ENCODE assay signal across 25 cellular contexts in genomic region chr2:85704038-85704437, GRCh38. TPM values are rescaled to one million over a fixed set of nuclear protein-coding genes. Genes with fewer than 3 reads are reported as not detected.
DNase-seq lines count a peak whose midpoint lies in the region; ATAC-seq, FAIRE-seq and TF ChIP-seq lines count a peak whose summit lies in the region.
"Had no signal": no experiment of that assay in that cellular context is flagged by ENCODE, and none has a peak within 500 bp of the region (broad histone marks: within the 10 kb centered on the region; RNA-seq: fewer than 3 reads in every experiment).

No MANE protein-coding gene starts in this region.

- TF ChIP-seq EP300 in A549 (IDR thresholded peaks at IDR 0.05): no peak

- no peaks in the 10 kb centered on the region for H3K9me3 ChIP-seq in A549
- no peaks in the 10 kb centered on the region for H3K9me3 ChIP-seq in BLaER1
- no peaks in the 10 kb centered on the region for H3K9me3 ChIP-seq in vagina
- H3K9me3 ChIP-seq: uterus had no signal

- no peaks in the 10 kb centered on the region for H3K9me3 Mint-ChIP-seq in activated T-helper 1 cell treated with anti-CD3 and anti-CD28 coated beads, Interleukin-12 subunit alpha, Interleukin-12 subunit beta, Interleukin-2, Interleukin-4 antibody, amounts not matched to agents 30 ng/mL and 10 ng/mL and 1 ng/mL, durations not matched to agents 14 hours and 24 hours and 36 hours
- peaks cover 0 to 3% (median 0%) of the 10 kb centered on the region in 7 donors for H3K9me3 Mint-ChIP-seq in naive B cell
- H3K9me3 Mint-ChIP-seq: naive thymus-derived CD8-positive, alpha-beta T cell had no signal

- DNase-seq in A549 (ENCODE audit: low read depth in 1 of 2, low spot score in 1 of 2) (no peak), naive B cell (no peak), hippocampal formation (lab: John Stamatoyannopoulos, UW) (no peak), vagina (ENCODE audit: extremely low spot score in 2 of 2) (no peak)
- no peak for DNase-seq in activated T-helper 1 cell treated with anti-CD3 and anti-CD28 coated beads, Interleukin-12 subunit alpha, Interleukin-12 subunit beta, Interleukin-2, Interleukin-4 antibody, amounts not matched to agents 30 ng/mL and 10 ng/mL and 1 ng/mL, durations not matched to agents 14 hours and 24 hours and 36 hours (ENCODE audit: low spot score)
- DNase-seq: activated CD8-positive, alpha-beta memory T cell treated with anti-CD3 and anti-CD28 coated beads, Interleukin-2, amount 50 U/mL, for 4 hours; activated gamma-delta T cell; DMS79 treated with DMSO at 0.1 percent for 48 hours; left colon; naive thymus-derived CD8-positive, alpha-beta T cell; NCI-H1105 treated with DMSO at 0.1 percent for 48 hours; NCI-H2029 treated with DMSO at 0.1 percent for 48 hours; NCI-H345; NCI-H82; substantia nigra; uterus had no signal

- TF ChIP-seq CTCF in A549 (IDR thresholded peaks at IDR 0.05) (no peak), vagina (IDR thresholded peaks at IDR 0.05) (no peak)

- WGBS in A549 (ENCODE audit: missing lambda C conversion rate): 91% methylated on average over 3 of the region's 3 CpGs

- H3K36me3 ChIP-seq in BLaER1 (no peaks in the 10 kb centered on the region), vagina (no peaks in the 10 kb centered on the region)
- H3K36me3 ChIP-seq: cardiac muscle cell, uterus had no signal

- no peak overlapping the region for H3K9ac ChIP-seq in BLaER1
- H3K9ac ChIP-seq: parathyroid adenoma had no signal

- no peak overlapping the region for H3K4me3 ChIP-seq in A549
- H3K4me3 ChIP-seq in BLaER1: no peak overlapping the region
- H3K4me3 ChIP-seq in vagina: no peak overlapping the region
- H3K4me3 ChIP-seq: cardiac muscle cell, uterus had no signal

- no peaks in the 10 kb centered on the region for H3K36me3 Mint-ChIP-seq in activated T-helper 1 cell treated with anti-CD3 and anti-CD28 coated beads, Interleukin-12 subunit alpha, Interleukin-12 subunit beta, Interleukin-2, Interleukin-4 antibody, amounts not matched to agents 30 ng/mL and 10 ng/mL and 1 ng/mL, durations not matched to agents 14 hours and 24 hours and 36 hours (ENCODE audit: low read depth)
- H3K36me3 Mint-ChIP-seq in naive B cell: no peaks in the 10 kb centered on the region
- H3K36me3 Mint-ChIP-seq: naive thymus-derived CD8-positive, alpha-beta T cell had no signal

- FAIRE-seq in A549 (lab: Jason Lieb, UNC): no peak
- FAIRE-seq: GM12891 had no signal

- CTCF ChIA-PET in A549 (lab: Yijun Ruan, JAX): interaction anchor here (0.9 to 14.6 kb wide), 7 partner anchors 16 to 123 kb away, joined by 3 to 241 read pairs (median 111); no protein-coding TSS in a partner anchor

- H3K4me1 ChIP-seq in A549 (peaks cover 73% of the 10 kb centered on the region), BLaER1 (peaks cover 37% of the 10 kb centered on the region), vagina (no peaks in the 10 kb centered on the region)
- H3K4me1 ChIP-seq: parathyroid adenoma had no signal

- H3K27ac ChIP-seq in A549 (peak overlapping the region; percentile 78 to 84; a peak in 4 of 6 replicates), BLaER1 (no peak overlapping the region), vagina (no peak overlapping the region)
- H3K27ac ChIP-seq: cardiac muscle cell, parathyroid adenoma, uterus had no signal

- ATAC-seq in A549 (no peak), naive B cell (ENCODE audit: low read depth in 2 of 2) (no peak), GM21529 (IDR thresholded peaks at IDR 0.05; ENCODE audit: unreplicated experiment) (no peak)
- ATAC-seq: activated CD4-positive, CD25-positive, alpha-beta regulatory T cell treated with anti-CD3 and anti-CD28 coated beads, Interleukin-2, amount 50 U/mL, for 24 hours; left colon; naive thymus-derived CD8-positive, alpha-beta T cell; sciatic nerve had no signal

- no peak for TF ChIP-seq RAD21 in A549 (conservative IDR thresholded peaks at IDR 0.05 in 1 of 2, IDR thresholded peaks at IDR 0.05 in 1 of 2)

- H3K27ac Mint-ChIP-seq in activated T-helper 1 cell treated with anti-CD3 and anti-CD28 coated beads, Interleukin-12 subunit alpha, Interleukin-12 subunit beta, Interleukin-2, Interleukin-4 antibody, amounts not matched to agents 30 ng/mL and 10 ng/mL and 1 ng/mL, durations not matched to agents 14 hours and 24 hours and 36 hours: peak overlapping the region; percentile 68
- peak overlapping the region; percentile 89 to 96 (median 92) for H3K27ac Mint-ChIP-seq in naive B cell

- H3K4me3 Mint-ChIP-seq in activated T-helper 1 cell treated with anti-CD3 and anti-CD28 coated beads, Interleukin-12 subunit alpha, Interleukin-12 subunit beta, Interleukin-2, Interleukin-4 antibody, amounts not matched to agents 30 ng/mL and 10 ng/mL and 1 ng/mL, durations not matched to agents 14 hours and 24 hours and 36 hours: no peak overlapping the region
- peak overlapping the region in 5 of 8 donors; percentile 2 to 88 (median 83) for H3K4me3 Mint-ChIP-seq in naive B cell

- peaks cover 66% of the 10 kb centered on the region for H3K4me1 Mint-ChIP-seq in activated T-helper 1 cell treated with anti-CD3 and anti-CD28 coated beads, Interleukin-12 subunit alpha, Interleukin-12 subunit beta, Interleukin-2, Interleukin-4 antibody, amounts not matched to agents 30 ng/mL and 10 ng/mL and 1 ng/mL, durations not matched to agents 14 hours and 24 hours and 36 hours (ENCODE audit: low read depth)
- H3K4me1 Mint-ChIP-seq in naive B cell: peaks cover 30 to 44% (median 44%) of the 10 kb centered on the region in 3 donors

- intact Hi-C loops in activated T-helper 1 cell treated with anti-CD3 and anti-CD28 coated beads, Interleukin-12 subunit alpha, Interleukin-12 subunit beta, Interleukin-2, Interleukin-4 antibody, amounts not matched to agents 30 ng/mL and 10 ng/mL and 1 ng/mL, durations not matched to agents 14 hours and 24 hours and 36 hours (cut with micrococcal nuclease): no loop called here
- intact Hi-C loops in vagina (cut with DNase I): no loop called here

- no peak overlapping the region for H3K4me2 ChIP-seq in A549
- peak overlapping the region; percentile 96 for H3K4me2 ChIP-seq in BLaER1

- no peaks in the 10 kb centered on the region for H4K20me1 ChIP-seq in BLaER1

- POLR2A ChIA-PET in A549 (lab: Yijun Ruan, JAX): no interaction called here

- H3K27me3 ChIP-seq in BLaER1 (no peaks in the 10 kb centered on the region), vagina (no peaks in the 10 kb centered on the region)
- H3K27me3 ChIP-seq: uterus had no signal

- TF ChIP-seq POLR2A in A549 (IDR thresholded peaks at IDR 0.05; ENCODE audit: low read length): no peak
- TF ChIP-seq POLR2A in vagina (IDR thresholded peaks at IDR 0.05): no peak

- no peaks in the 10 kb centered on the region for H3K27me3 Mint-ChIP-seq in activated T-helper 1 cell treated with anti-CD3 and anti-CD28 coated beads, Interleukin-12 subunit alpha, Interleukin-12 subunit beta, Interleukin-2, Interleukin-4 antibody, amounts not matched to agents 30 ng/mL and 10 ng/mL and 1 ng/mL, durations not matched to agents 14 hours and 24 hours and 36 hours (ENCODE audit: insufficient read depth)
- H3K27me3 Mint-ChIP-seq in naive B cell: peaks cover 0 to 5% (median 0%) of the 10 kb centered on the region in 3 donors

TF ChIP-seq in A549, 52 proteins besides CTCF, POLR2A, EP300 and RAD21:
- TF ChIP-seq CEBPB (IDR thresholded peaks at IDR 0.05): 0 out of 4 replicates have a peak, but pooled peaks of 1 of the 2 experiments have one; percentile 6
- TF ChIP-seq RARB (CRISPR knock-in tag; IDR thresholded peaks at IDR 0.05): no peak
- no peak for TF ChIP-seq EHF (CRISPR knock-in tag; IDR thresholded peaks at IDR 0.05)
- no peak for TF ChIP-seq SMC3 (IDR thresholded peaks at IDR 0.05)
- TF ChIP-seq KDM1A (IDR thresholded peaks at IDR 0.05; ENCODE audit: low read depth): no peak
- TF ChIP-seq HOXA7 (CRISPR knock-in tag; IDR thresholded peaks at IDR 0.05): no peak
- TF ChIP-seq FOSB (CRISPR knock-in tag; IDR thresholded peaks at IDR 0.05): no peak

RNA-seq across cellular contexts. Expression of gene GNLY, which starts 9.9 kb away (rescaled TPM):
- polyA plus RNA-seq in A549 (2011; rRNA removed): not detected in 2 replicates
- not detected in 2 replicates for polyA plus RNA-seq in A549 (2012; cell fraction: cytosol; rRNA removed)
- 0.12 and 0.15 TPM in 2 replicates for polyA plus RNA-seq in A549 (2012; cell fraction: nucleus; rRNA removed)
- not detected in 3 replicates for polyA plus RNA-seq in A549 (2017; fragmentation: RNase III; extraction: RNeasy Plus Mini Kit Qiagen cat#74134 plus additional on column Dnase treatment)
- polyA minus RNA-seq in A549 (2011; rRNA and poly(A)+ RNA removed): not detected in 2 replicates
- 141 and 152 TPM in 2 replicates for total RNA-seq in activated T-helper 1 cell treated with anti-CD3 and anti-CD28 coated beads, Interleukin-12 subunit alpha, Interleukin-12 subunit beta, Interleukin-2, Interleukin-4 antibody, amounts not matched to agents 30 ng/mL and 10 ng/mL and 1 ng/mL, durations not matched to agents 14 hours and 24 hours and 36 hours
- polyA plus RNA-seq in naive B cell (ENCODE audit: low read depth in 6 of 6): 10 to 100 TPM in 4 of 6 donors, 1 to 10 TPM in 2; 6.3 to 20.4 (median 11.2) TPM
- 3.2 TPM for total RNA-seq in vagina
- total RNA-seq: cardiac muscle cell, HT1080, OCI-LY7 had no signal
- polyA plus RNA-seq: cardiac muscle cell had no signal

RNA-seq across cellular contexts. Expression of gene SFTPB, which starts 36.0 kb away (rescaled TPM):
- polyA plus RNA-seq in A549 (2011; rRNA removed) (not detected in 2 replicates), A549 (2017; fragmentation: RNase III; extraction: RNeasy Plus Mini Kit Qiagen cat#74134 plus additional on column Dnase treatment) (0.08 TPM in 1 of 3 replicates, not detected in the others), naive B cell (ENCODE audit: low read depth in 6 of 6) (not detected)
- polyA plus RNA-seq in A549 (2012; cell fraction: cytosol; rRNA removed): 0.01 TPM in 1 of 2 replicates, not detected in the other
- polyA plus RNA-seq in A549 (2012; cell fraction: nucleus; rRNA removed): not detected in 2 replicates
- not detected in 2 replicates for polyA minus RNA-seq in A549 (2011; rRNA and poly(A)+ RNA removed)
- total RNA-seq in activated T-helper 1 cell treated with anti-CD3 and anti-CD28 coated beads, Interleukin-12 subunit alpha, Interleukin-12 subunit beta, Interleukin-2, Interleukin-4 antibody, amounts not matched to agents 30 ng/mL and 10 ng/mL and 1 ng/mL, durations not matched to agents 14 hours and 24 hours and 36 hours: not detected in 2 replicates
- total RNA-seq in vagina: not detected
- total RNA-seq: cardiac muscle cell; HT1080; left colon; naive thymus-derived CD8-positive, alpha-beta T cell; OCI-LY7 had no signal
- polyA plus RNA-seq: cardiac muscle cell had no signal

RNA-seq across cellular contexts. Expression of gene ATOH8, which starts 49.8 kb away (rescaled TPM):
- polyA plus RNA-seq in A549 (2011; rRNA removed) (1.8 and 2.6 TPM in 2 replicates), A549 (2017; fragmentation: RNase III; extraction: RNeasy Plus Mini Kit Qiagen cat#74134 plus additional on column Dnase treatment) (11.1 to 20.7 TPM (median 20.0 TPM) in 3 replicates), naive B cell (ENCODE audit: low read depth in 6 of 6) (not detected)
- 13.2 and 22.4 TPM in 2 replicates for polyA plus RNA-seq in A549 (2012; cell fraction: cytosol; rRNA removed)
- polyA plus RNA-seq in A549 (2012; cell fraction: nucleus; rRNA removed): 19.3 and 20.6 TPM in 2 replicates
- 2.4 and 3.4 TPM in 2 replicates for polyA minus RNA-seq in A549 (2011; rRNA and poly(A)+ RNA removed)
- 0.29 and 0.47 TPM in 2 replicates for total RNA-seq in activated T-helper 1 cell treated with anti-CD3 and anti-CD28 coated beads, Interleukin-12 subunit alpha, Interleukin-12 subunit beta, Interleukin-2, Interleukin-4 antibody, amounts not matched to agents 30 ng/mL and 10 ng/mL and 1 ng/mL, durations not matched to agents 14 hours and 24 hours and 36 hours
- 66.5 TPM for total RNA-seq in vagina
- total RNA-seq: naive thymus-derived CD8-positive, alpha-beta T cell had no signal
- polyA plus RNA-seq: naive thymus-derived CD8-positive, alpha-beta T cell had no signal

Comparison
In these comparisons a context has a peak if more than half of its experiments do, and no peak if none do; other contexts are left out.
1. H3K27ac ChIP-seq: peak in A549 (2 of 2); none in BLaER1 (single experiment) and vagina (single experiment).
2. RNA of gene GNLY, which starts 9.9 kb away (total RNA-seq): 141 to 152 TPM in activated T-helper 1 cell treated with anti-CD3 and anti-CD28 coated beads, Interleukin-12 subunit alpha, Interleukin-12 subunit beta, Interleukin-2, Interleukin-4 antibody, amounts not matched to agents 30 ng/mL and 10 ng/mL and 1 ng/mL, durations not matched to agents 14 hours and 24 hours and 36 hours; 3.2 TPM in vagina (single experiment); every median in the first group is over 10 times any median in the second.
3. RNA of gene ATOH8, which starts 49.8 kb away (total RNA-seq): 66.5 TPM in vagina (single experiment); 0.29 to 0.47 TPM in activated T-helper 1 cell treated with anti-CD3 and anti-CD28 coated beads, Interleukin-12 subunit alpha, Interleukin-12 subunit beta, Interleukin-2, Interleukin-4 antibody, amounts not matched to agents 30 ng/mL and 10 ng/mL and 1 ng/mL, durations not matched to agents 14 hours and 24 hours and 36 hours; every median in the first group is over 10 times any median in the second.